Comparison of ENCODE assay signal across 2 cellular contexts in genomic region chr16:57382535-57383275, GRCh38.
TF ChIP-seq lines count a peak whose summit lies in the region.

No MANE protein-coding gene starts in this region.

TF ChIP-seq in HepG2, 621 proteins besides CTCF, POLR2A, EP300 and RAD21 (continues in another document):
- TF ChIP-seq ZNF460 (CRISPR knock-in tag; IDR thresholded peaks at IDR 0.05; ENCODE audit: borderline replicate concordance), result no peak
- TF ChIP-seq PAWR (CRISPR knock-in tag; IDR thresholded peaks at IDR 0.05; ENCODE audit: borderline replicate concordance), result no peak
- no peak for TF ChIP-seq HNF1B (CRISPR knock-in tag; IDR thresholded peaks at IDR 0.05)
- 0 out of 2 replicates have a peak, but pooled peaks have one; percentile 55 for TF ChIP-seq ZNF83 (CRISPR knock-in tag; IDR thresholded peaks at IDR 0.05; ENCODE audit: borderline replicate concordance)
- TF ChIP-seq CENPT (CRISPR knock-in tag; IDR thresholded peaks at IDR 0.05; ENCODE audit: low read depth), result no peak
- no peak for TF ChIP-seq MAZ (IDR thresholded peaks at IDR 0.05; ENCODE audit: borderline replicate concordance, low read depth, low read length)
- 0 out of 2 replicates have a peak, but pooled peaks have one; percentile 33 for TF ChIP-seq MAZ (CRISPR knock-in tag; IDR thresholded peaks at IDR 0.05; ENCODE audit: low read depth)
- peak; percentile 8; the same call in 1 of the 2 replicates for TF ChIP-seq ZBTB33 (CRISPR knock-in tag; IDR thresholded peaks at IDR 0.05)
- peak; percentile 74 for TF ChIP-seq AGO2 (optimal IDR thresholded peaks at IDR 0.05; ENCODE audit: low read depth, low read length)
- TF ChIP-seq ZNF687 (CRISPR knock-in tag; IDR thresholded peaks at IDR 0.05), result peak; percentile 33; the same call in 1 of the 2 replicates
- 0 out of 2 replicates have a peak, but pooled peaks have one; percentile 17 for TF ChIP-seq POLR2G (IDR thresholded peaks at IDR 0.05; ENCODE audit: low read depth, low read length)
- TF ChIP-seq ZNF431 (CRISPR knock-in tag; IDR thresholded peaks at IDR 0.05; ENCODE audit: borderline replicate concordance, low read depth), result no peak
- peak; percentile 52; the same call in 1 of the 2 replicates for TF ChIP-seq ZNF567 (CRISPR knock-in tag; IDR thresholded peaks at IDR 0.05; ENCODE audit: borderline replicate concordance)
- TF ChIP-seq STAG1 (CRISPR knock-in tag; IDR thresholded peaks at IDR 0.05), result peak; percentile 49
- TF ChIP-seq BORCS8-MEF2B (CRISPR knock-in tag; IDR thresholded peaks at IDR 0.05), result peak; percentile 28; the same call in 1 of the 2 replicates
- TF ChIP-seq ZNF512B (CRISPR knock-in tag; IDR thresholded peaks at IDR 0.05; ENCODE audit: borderline replicate concordance), result 0 out of 2 replicates have a peak, but pooled peaks have one; percentile 25
- TF ChIP-seq RBM39 (IDR thresholded peaks at IDR 0.05; ENCODE audit: low read depth, low read length, poor library complexity, severe bottlenecking), result peak; percentile 4

TF ChIP-seq in HCT116, 20 proteins besides CTCF, POLR2A, EP300 and RAD21:
- no peak for TF ChIP-seq ELF1 (IDR thresholded peaks at IDR 0.05; ENCODE audit: borderline replicate concordance, low read depth)
- TF ChIP-seq SRF (IDR thresholded peaks at IDR 0.05; ENCODE audit: low read depth), result no peak
- TF ChIP-seq YY1 (IDR thresholded peaks at IDR 0.05; ENCODE audit: extremely low read depth, insufficient replicate concordance, low read depth, low read length), result no peak
- TF ChIP-seq MAX (IDR thresholded peaks at IDR 0.05), result no peak
- no peak for TF ChIP-seq REST (IDR thresholded peaks at IDR 0.05; ENCODE audit: low read depth)
- no peak for TF ChIP-seq EZH2phosphoT487 (IDR thresholded peaks at IDR 0.05; ENCODE audit: borderline replicate concordance)
- no peak for TF ChIP-seq ZFX (IDR thresholded peaks at IDR 0.05)
- TF ChIP-seq EZH2 (IDR thresholded peaks at IDR 0.05), result no peak
- TF ChIP-seq ZNF274 (IDR thresholded peaks at IDR 0.05; ENCODE audit: low read depth, low read length), result no peak
- TF ChIP-seq CEBPB (IDR thresholded peaks at IDR 0.05; ENCODE audit: low read depth), result no peak
- TF ChIP-seq JUND (IDR thresholded peaks at IDR 0.05), result no peak
